8 cellular contexts compared by ENCODE assay signal in genomic region chr17:78144146-78144719, GRCh38. TPM values are rescaled to one million over a fixed set of nuclear protein-coding genes. Genes with fewer than 3 reads are reported as not detected.
DNase-seq lines count a peak whose midpoint lies in the region; ATAC-seq, FAIRE-seq and TF ChIP-seq lines count a peak whose summit lies in the region.

No MANE protein-coding gene starts in this region.

- peaks cover 6% of the 10 kb centered on the region for H3K4me1 Mint-ChIP-seq in WTC11
- peaks cover 42% of the 10 kb centered on the region for H3K4me1 Mint-ChIP-seq in activated CD8-positive, alpha-beta T cell treated with anti-CD3 and anti-CD28 coated beads for 36 hours (ENCODE audit: low read depth)

- H3K4me1 ChIP-seq in BE2C (peaks cover 20% of the 10 kb centered on the region), adrenal gland (replicated peaks in 1 of 2) (peaks cover 22 to 39% of the 10 kb centered on the region in 2 donors), stomach (peaks cover 45 to 94% (median 72%) of the 10 kb centered on the region in 4 donors)

- peak overlapping the region in 3 of 5 donors; percentile 26 to 62 (median 54) for H3K27ac ChIP-seq in adrenal gland
- H3K27ac ChIP-seq in stomach, result peak overlapping the region; percentile 75 to 87 (median 81)

- TF ChIP-seq CTCF in BE2C (IDR thresholded peaks at IDR 0.05; ENCODE audit: low read depth, low read length) (no peak), adrenal gland (IDR thresholded peaks at IDR 0.05) (peak in 1 of 6 experiments; percentile 10), stomach (IDR thresholded peaks at IDR 0.05) (no peak), WTC11 (IDR thresholded peaks at IDR 0.05) (no peak)
- TF ChIP-seq CTCF in activated CD8-positive, alpha-beta T cell treated with anti-CD3 and anti-CD28 coated beads for 36 hours (IDR thresholded peaks at IDR 0.05), result no peak

- H3K27me3 ChIP-seq in BE2C (no peaks in the 10 kb centered on the region), adrenal gland (no peaks in the 10 kb centered on the region), stomach (no peaks in the 10 kb centered on the region)

- H3K4me3 ChIP-seq in BE2C (ENCODE audit: low read depth, low read length), result no peak overlapping the region
- H3K4me3 ChIP-seq in adrenal gland, result no peak overlapping the region
- H3K4me3 ChIP-seq in stomach, result no peak overlapping the region

- no peaks in the 10 kb centered on the region for H3K9me3 Mint-ChIP-seq in WTC11
- no peaks in the 10 kb centered on the region for H3K9me3 Mint-ChIP-seq in activated CD8-positive, alpha-beta T cell treated with anti-CD3 and anti-CD28 coated beads for 36 hours

- no peaks in the 10 kb centered on the region for H3K9me3 ChIP-seq in BE2C
- H3K9me3 ChIP-seq in adrenal gland (replicated peaks in 1 of 3), result no peaks in the 10 kb centered on the region
- no peaks in the 10 kb centered on the region for H3K9me3 ChIP-seq in stomach

- no peak for FAIRE-seq in HTR-8/SVneo (lab: Jason Lieb, UNC)

- DNase-seq in BE2C, result peak; percentile 86
- DNase-seq in HTR-8/SVneo (ENCODE audit: insufficient read length, low spot score), result peak; percentile 77
- peak; percentile 88 to 95 (median 93) for DNase-seq in adrenal gland
- peak in 41 of 51 donors; percentile 14 to 81 (median 67) for DNase-seq in hypothalamus (lab: John Stamatoyannopoulos, UW)
- DNase-seq in stomach, result peak; percentile 90
- no peak for DNase-seq in WTC11 (ENCODE audit: low spot score)
- no peak for DNase-seq in activated CD8-positive, alpha-beta T cell treated with anti-CD3 and anti-CD28 coated beads for 36 hours

- no peak overlapping the region for H3K4me3 Mint-ChIP-seq in WTC11
- no peak overlapping the region for H3K4me3 Mint-ChIP-seq in activated CD8-positive, alpha-beta T cell treated with anti-CD3 and anti-CD28 coated beads for 36 hours

- CTCF ChIA-PET in WTC11 (lab: Charles Lee), result interaction anchor here (0.8 to 1.9 kb wide), 3 partner anchors 30 to 1621 kb away, joined by 3 to 8 read pairs (median 5); no protein-coding TSS in a partner anchor
- CTCF ChIA-PET in activated CD8-positive, alpha-beta T cell treated with anti-CD3 and anti-CD28 coated beads for 36 hours (lab: Charles Lee), result interaction anchor here (3.3 kb wide), 1 partner anchor 32 kb away, joined by 10 read pairs; no protein-coding TSS in a partner anchor

- H3K27me3 Mint-ChIP-seq in WTC11 (ENCODE audit: low read depth), result 0 out of 2 replicates have a peak, but pooled peaks cover 3% of the 10 kb centered on the region
- no peaks in the 10 kb centered on the region for H3K27me3 Mint-ChIP-seq in activated CD8-positive, alpha-beta T cell treated with anti-CD3 and anti-CD28 coated beads for 36 hours

- intact Hi-C loops in adrenal gland (cut with DNase I) (no loop called here), stomach (cut with DNase I; ENCODE audit: low total_unique reads) (no loop called here)
- intact Hi-C loops in activated CD8-positive, alpha-beta T cell treated with anti-CD3 and anti-CD28 coated beads for 36 hours (cut with micrococcal nuclease), result no loop called here

- 33 to 46% (median 35%) methylated on average over 6 to 11 of the region's 11 CpGs for WGBS in adrenal gland, 4 donors
- WGBS in stomach, 5 donors, result 30 to 39% (median 34%) methylated on average over 10 to 11 of the region's 11 CpGs

- no peak for TF ChIP-seq POLR2A in adrenal gland (IDR thresholded peaks at IDR 0.05)
- no peak for TF ChIP-seq POLR2A in stomach (IDR thresholded peaks at IDR 0.05)

- ATAC-seq in GM19467 (IDR thresholded peaks at IDR 0.05; ENCODE audit: unreplicated experiment), result no peak
- no peak for ATAC-seq in WTC11
- ATAC-seq in activated CD8-positive, alpha-beta T cell treated with anti-CD3 and anti-CD28 coated beads for 36 hours, result no peak

- H3K36me3 ChIP-seq in BE2C (no peaks in the 10 kb centered on the region), adrenal gland (replicated peaks in 1 of 2) (no peaks in the 10 kb centered on the region), stomach (no peaks in the 10 kb centered on the region)

- POLR2A ChIA-PET in WTC11 (lab: Charles Lee), result no interaction called here
- POLR2A ChIA-PET in activated CD8-positive, alpha-beta T cell treated with anti-CD3 and anti-CD28 coated beads for 36 hours (lab: Charles Lee), result interaction anchor here (0.8 to 19.2 kb wide), 7 partner anchors 8 to 32 kb away, joined by 3 to 335 read pairs (median 8); partner anchors contain the start of genes SYNGR2, TMC6 and TMC8

- no peak overlapping the region for H3K27ac Mint-ChIP-seq in WTC11
- no peak overlapping the region for H3K27ac Mint-ChIP-seq in activated CD8-positive, alpha-beta T cell treated with anti-CD3 and anti-CD28 coated beads for 36 hours

- no peaks in the 10 kb centered on the region for H3K36me3 Mint-ChIP-seq in WTC11
- peaks cover 17% of the 10 kb centered on the region for H3K36me3 Mint-ChIP-seq in activated CD8-positive, alpha-beta T cell treated with anti-CD3 and anti-CD28 coated beads for 36 hours (ENCODE audit: low read depth)

- no peak for TF ChIP-seq EP300 in stomach (IDR thresholded peaks at IDR 0.05)

TF ChIP-seq in WTC11, 78 proteins besides CTCF, POLR2A, EP300 and RAD21 (continues in another document):
- no peak for TF ChIP-seq JAZF1 (CRISPR knock-in tag; IDR thresholded peaks at IDR 0.05)
- no peak for TF ChIP-seq FOXJ3 (CRISPR knock-in tag; IDR thresholded peaks at IDR 0.05; ENCODE audit: borderline replicate concordance)
- TF ChIP-seq ZNF532 (CRISPR knock-in tag; IDR thresholded peaks at IDR 0.05; ENCODE audit: borderline replicate concordance), result no peak

RNA-seq across cellular contexts. Expression of gene C17orf99, which starts 2.0 kb away (rescaled TPM):
- polyA plus RNA-seq in BE2C (2012; ENCODE audit: insufficient read depth, insufficient read length, low read depth), result not detected
- total RNA-seq in adrenal gland (not detected), stomach (not detected), WTC11 (2021) (not detected in 3 replicates)
- polyA plus RNA-seq in adrenal gland (not detected), stomach (under 1 TPM in 1 of 3 donors, not detected in 2; 0.08 TPM)
- under 1 TPM in 1 of 2 experiments, not detected in 1; 0.51 TPM for total RNA-seq in activated CD8-positive, alpha-beta T cell treated with anti-CD3 and anti-CD28 coated beads for 36 hours

RNA-seq across cellular contexts. Expression of gene TMC8, which starts 13.7 kb away (rescaled TPM):
- polyA plus RNA-seq in BE2C (2012; ENCODE audit: insufficient read depth, insufficient read length, low read depth), result 2.8 TPM
- total RNA-seq in adrenal gland (10 to 100 TPM in 3 of 8 donors, 1 to 10 TPM in 5; 2.2 to 13.2 (median 6.8) TPM), stomach (10 to 100 TPM in 2 of 5 donors, 1 to 10 TPM in 3; 4.1 to 19.8 (median 7.8) TPM), WTC11 (2021) (2.9 to 3.7 TPM (median 3.1 TPM) in 3 replicates)
- polyA plus RNA-seq in adrenal gland (10 to 100 TPM in 1 of 3 donors, 1 to 10 TPM in 1, under 1 TPM in 1; 0.99 to 28.8 (median 6.0) TPM), stomach (1 to 10 TPM; 1.6 to 3.3 (median 2.4) TPM)
- 100 to 1,000 TPM; 182 to 197 TPM for total RNA-seq in activated CD8-positive, alpha-beta T cell treated with anti-CD3 and anti-CD28 coated beads for 36 hours

RNA-seq across cellular contexts. Expression of gene TMC6, which starts 15.7 kb away (rescaled TPM):
- 163 TPM for polyA plus RNA-seq in BE2C (2012; ENCODE audit: insufficient read depth, insufficient read length, low read depth)
- total RNA-seq in adrenal gland (10 to 100 TPM in 7 of 8 donors, 1 to 10 TPM in 1; 6.0 to 38.9 (median 19.1) TPM), stomach (100 to 1,000 TPM in 1 of 5 donors, 10 to 100 TPM in 4; 29.9 to 223 (median 46.1) TPM), WTC11 (2021) (90.9 to 120 TPM (median 93.2 TPM) in 3 replicates)
- polyA plus RNA-seq in adrenal gland (10 to 100 TPM in 2 of 3 donors, 1 to 10 TPM in 1; 2.5 to 79.0 (median 40.3) TPM), stomach (10 to 100 TPM in 2 of 3 donors, 1 to 10 TPM in 1; 9.2 to 43.5 (median 17.9) TPM)
- total RNA-seq in activated CD8-positive, alpha-beta T cell treated with anti-CD3 and anti-CD28 coated beads for 36 hours, result 100 to 1,000 TPM; 209 to 213 TPM

RNA-seq across cellular contexts. Expression of gene SYNGR2, which starts 24.1 kb away (rescaled TPM):
- 76.9 TPM for polyA plus RNA-seq in BE2C (2012; ENCODE audit: insufficient read depth, insufficient read length, low read depth)
- total RNA-seq in adrenal gland, result 10 to 100 TPM; 36.3 to 98.1 (median 62.9) TPM
- polyA plus RNA-seq in adrenal gland, result 10 to 100 TPM; 32.7 to 85.5 (median 38.9) TPM
- 100 to 1,000 TPM in 1 of 5 donors, 10 to 100 TPM in 4; 28.6 to 219 (median 44.9) TPM for total RNA-seq in stomach
- polyA plus RNA-seq in stomach, result 100 to 1,000 TPM in 1 of 3 donors, 10 to 100 TPM in 2; 36.0 to 151 (median 71.7) TPM
- total RNA-seq in WTC11 (2021), result 47.7 to 50.3 TPM (median 50.2 TPM) in 3 replicates
- total RNA-seq in activated CD8-positive, alpha-beta T cell treated with anti-CD3 and anti-CD28 coated beads for 36 hours, result 10 to 100 TPM; 92.6 to 95.1 TPM

RNA-seq across cellular contexts. Expression of gene TK1, which starts 42.6 kb away (rescaled TPM):
- polyA plus RNA-seq in BE2C (2012; ENCODE audit: insufficient read depth, insufficient read length, low read depth), result 22.1 TPM
- total RNA-seq in adrenal gland (1 to 10 TPM; 2.0 to 8.5 (median 2.5) TPM), stomach (10 to 100 TPM in 4 of 5 donors, 1 to 10 TPM in 1; 4.5 to 35.6 (median 17.8) TPM), WTC11 (2021) (72.5 to 84.1 TPM (median 82.6 TPM) in 3 replicates)
- polyA plus RNA-seq in adrenal gland (1 to 10 TPM; 1.3 to 2.6 (median 1.6) TPM), stomach (10 to 100 TPM in 2 of 3 donors, 1 to 10 TPM in 1; 8.7 to 38.1 (median 17.7) TPM)
- 100 to 1,000 TPM; 175 to 179 TPM for total RNA-seq in activated CD8-positive, alpha-beta T cell treated with anti-CD3 and anti-CD28 coated beads for 36 hours

Comparison
In these comparisons a context has a peak if more than half of its experiments do, and no peak if none do; other contexts are left out.
1. DNase-seq: peak in BE2C (single experiment), HTR-8/SVneo (single experiment), adrenal gland (7 of 7), hypothalamus (41 of 51) and stomach (single experiment); none in WTC11 (single experiment) and activated CD8-positive, alpha-beta T cell treated with anti-CD3 and anti-CD28 coated beads for 36 hours (single experiment).
2. RNA of gene TMC8, which starts 13.7 kb away (total RNA-seq): 182 to 197 TPM in activated CD8-positive, alpha-beta T cell treated with anti-CD3 and anti-CD28 coated beads for 36 hours; 4.1 to 19.8 TPM in stomach, 2.2 to 13.2 TPM in adrenal gland and 2.9 to 3.7 TPM in WTC11; every median in the first group is over 4 times any median in the second.